Comparison of ENCODE assay signal across 29 cellular contexts in genomic region chr11:78071717-78072116, GRCh38. TPM values are rescaled to one million over a fixed set of nuclear protein-coding genes. Genes with fewer than 3 reads are reported as not detected.
"Had no signal": no experiment of that assay in that cellular context is flagged by ENCODE, and none has a peak within 500 bp of the region (broad histone marks: within the 10 kb centered on the region; RNA-seq: fewer than 3 reads in every experiment).

No MANE protein-coding gene starts in this region.

- FAIRE-seq: K562 had no signal

- H3K27ac ChIP-seq: adrenal gland, breast epithelium, VCaP had no signal

- H3K4me1 ChIP-seq: breast epithelium had no signal

- H3K27ac Mint-ChIP-seq: activated CD4-positive, alpha-beta memory T cell treated with anti-CD3 and anti-CD28 coated beads for 36 hours; activated CD4-positive, alpha-beta T cell treated with anti-CD3 and anti-CD28 coated beads, Interleukin-2, amount 10 ng/mL, durations not matched to agents 7 days and 5 days; activated naive CD4-positive, alpha-beta T cell treated with anti-CD3 and anti-CD28 coated beads for 36 hours; activated naive CD8-positive, alpha-beta T cell treated with anti-CD3 and anti-CD28 coated beads, Interleukin-2, amount 10 ng/mL, durations not matched to agents 7 days and 5 days; T-helper 17 cell had no signal

- H3K9me3 ChIP-seq: adrenal gland, breast epithelium had no signal

- ATAC-seq: activated T-helper 17 cell treated with anti-CD3 and anti-CD28 coated beads, Interleukin-2, amount 50 U/mL, for 72 hours; K562; T-helper 17 cell had no signal

- H3K4me3 Mint-ChIP-seq: activated CD4-positive, alpha-beta memory T cell treated with anti-CD3 and anti-CD28 coated beads for 36 hours; activated CD4-positive, alpha-beta T cell treated with anti-CD3 and anti-CD28 coated beads, Interleukin-2, amount 10 ng/mL, durations not matched to agents 7 days and 5 days; activated naive CD4-positive, alpha-beta T cell treated with anti-CD3 and anti-CD28 coated beads for 36 hours; activated naive CD8-positive, alpha-beta T cell treated with anti-CD3 and anti-CD28 coated beads, Interleukin-2, amount 10 ng/mL, durations not matched to agents 7 days and 5 days; activated T-helper 17 cell treated with anti-CD3 and anti-CD28 coated beads, Interleukin-2, amount 50 U/mL, for 72 hours; T-helper 17 cell had no signal

- H3K36me3 ChIP-seq: breast epithelium had no signal

- DNase-seq: activated CD4-positive, alpha-beta memory T cell treated with anti-CD3 and anti-CD28 coated beads for 36 hours; activated CD4-positive, alpha-beta T cell treated with anti-CD3 and anti-CD28 coated beads, Interleukin-2, amount 10 ng/mL, durations not matched to agents 7 days and 5 days; activated CD4-positive, CD25-positive, alpha-beta regulatory T cell; activated CD8-positive, alpha-beta memory T cell treated with anti-CD3 and anti-CD28 coated beads, Interleukin-2, amount 50 U/mL, for 4 hours; activated gamma-delta T cell; activated naive CD4-positive, alpha-beta T cell treated with anti-CD3 and anti-CD28 coated beads for 36 hours; activated naive CD8-positive, alpha-beta T cell treated with anti-CD3 and anti-CD28 coated beads, Interleukin-2, amount 10 ng/mL, durations not matched to agents 7 days and 5 days; adrenal gland; anterior cingulate cortex; central memory CD4-positive, alpha-beta T cell; Karpas-422; NCI-H1048; NCI-H146; NCI-H187 treated with DMSO at 0.1 percent for 48 hours; NCI-H2171; NCI-H226; NCI-H526; NCI-H82; SIG-M5; T-helper 17 cell had no signal

- H3K9me3 Mint-ChIP-seq: activated CD4-positive, alpha-beta memory T cell treated with anti-CD3 and anti-CD28 coated beads for 36 hours; activated CD4-positive, alpha-beta T cell treated with anti-CD3 and anti-CD28 coated beads, Interleukin-2, amount 10 ng/mL, durations not matched to agents 7 days and 5 days; activated naive CD4-positive, alpha-beta T cell treated with anti-CD3 and anti-CD28 coated beads for 36 hours; activated naive CD8-positive, alpha-beta T cell treated with anti-CD3 and anti-CD28 coated beads, Interleukin-2, amount 10 ng/mL, durations not matched to agents 7 days and 5 days; activated T-helper 17 cell treated with anti-CD3 and anti-CD28 coated beads, Interleukin-2, amount 50 U/mL, for 72 hours had no signal

- H3K4me3 ChIP-seq: adrenal gland, breast epithelium, K562 had no signal

- H3K27me3 Mint-ChIP-seq: activated CD4-positive, alpha-beta memory T cell treated with anti-CD3 and anti-CD28 coated beads for 36 hours; activated CD4-positive, alpha-beta T cell treated with anti-CD3 and anti-CD28 coated beads, Interleukin-2, amount 10 ng/mL, durations not matched to agents 7 days and 5 days; activated naive CD8-positive, alpha-beta T cell treated with anti-CD3 and anti-CD28 coated beads, Interleukin-2, amount 10 ng/mL, durations not matched to agents 7 days and 5 days; activated T-helper 17 cell treated with anti-CD3 and anti-CD28 coated beads, Interleukin-2, amount 50 U/mL, for 72 hours; T-helper 17 cell had no signal

- H3K27me3 ChIP-seq: adrenal gland, breast epithelium had no signal

RNA-seq across cellular contexts. Expression of gene THRSP, which starts 8.1 kb away (rescaled TPM):
- total RNA-seq: activated CD4-positive, alpha-beta memory T cell treated with anti-CD3 and anti-CD28 coated beads for 36 hours; activated CD4-positive, alpha-beta T cell treated with anti-CD3 and anti-CD28 coated beads, Interleukin-2, amount 10 ng/mL, durations not matched to agents 7 days and 5 days; activated naive CD4-positive, alpha-beta T cell treated with anti-CD3 and anti-CD28 coated beads for 36 hours; activated naive CD8-positive, alpha-beta T cell treated with anti-CD3 and anti-CD28 coated beads, Interleukin-2, amount 10 ng/mL, durations not matched to agents 7 days and 5 days; activated T-helper 17 cell treated with anti-CD3 and anti-CD28 coated beads, Interleukin-2, amount 50 U/mL, for 72 hours; chondrocyte; M059J; NCI-H460; OCI-LY7; RPMI7951; T-helper 17 cell had no signal

RNA-seq across cellular contexts. Expression of gene KCTD14, which starts 48.6 kb away (rescaled TPM):
- total RNA-seq: OCI-LY7 had no signal
